ENCODE assay signal across 19 cellular contexts in the genomic region with DNA sequence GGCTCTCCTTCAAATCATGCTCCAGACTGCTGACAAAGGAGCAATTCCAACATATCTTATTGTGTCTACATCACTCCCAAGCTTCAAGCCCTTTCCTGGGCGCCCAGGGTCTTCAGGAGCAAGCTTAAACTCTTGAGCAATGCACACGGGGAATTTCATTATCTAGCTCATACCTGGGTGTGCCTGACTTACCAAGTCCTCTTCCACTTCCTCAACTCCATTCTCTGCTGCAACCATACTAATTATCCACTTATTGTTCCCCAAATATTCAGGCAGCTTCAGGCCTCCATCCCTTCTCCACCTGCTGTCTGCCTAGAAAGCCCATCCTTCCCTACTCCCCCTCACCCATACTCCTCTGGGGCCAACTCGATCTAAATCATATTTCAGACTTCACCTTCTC. TPM values are rescaled to one million over a fixed set of nuclear protein-coding genes. Genes with fewer than 3 reads are reported as not detected.
DNase-seq lines count a peak whose midpoint lies in the region; ATAC-seq and TF ChIP-seq lines count a peak whose summit lies in the region.
"Had no signal": no experiment of that assay in that cellular context is flagged by ENCODE, and none has a peak within 500 bp of the region (broad histone marks: within the 10 kb centered on the region; RNA-seq: fewer than 3 reads in every experiment).

No MANE protein-coding gene starts in this region.

- ATAC-seq in effector memory CD8-positive, alpha-beta T cell (replicated peaks): no peak
- ATAC-seq in gastrocnemius medialis: no peak
- ATAC-seq: HepG2 had no signal

- peaks cover 56 to 85% of the 10 kb centered on the region in 2 donors for H3K4me1 ChIP-seq in gastrocnemius medialis

- DNase-seq in SKM-1 (lab: John Stamatoyannopoulos, UW; ENCODE audit: unreplicated experiment): peak; percentile 24
- DNase-seq in SKM-1 treated with dmso at 0.1 percent for 144 hours (lab: John Stamatoyannopoulos, UW; ENCODE audit: unreplicated experiment): no peak
- peak; percentile 8 for DNase-seq in KBM-7
- DNase-seq in effector memory CD8-positive, alpha-beta T cell: no peak
- DNase-seq in gastrocnemius medialis: no peak
- DNase-seq in RKO (ENCODE audit: low spot score): no peak
- no peak for DNase-seq in stimulated activated CD4-positive, alpha-beta T cell treated with anti-CD3 and anti-CD28 coated beads, Interleukin-2, amount 100 ng/mL, for 24 hours
- no peak for DNase-seq in GF-D8 (lab: John Stamatoyannopoulos, UW)
- DNase-seq: AML-193; CD4-positive, alpha-beta memory T cell; GOT3; Karpas-422; MV-4-11; NCI-H1436 treated with DMSO at 0.1 percent for 48 hours; NCI-H2081; NCI-H345; RPMI8226; SW 1271 had no signal

- no peak for TF ChIP-seq CTCF in gastrocnemius medialis (IDR thresholded peaks at IDR 0.05 in 4 of 5, conservative IDR thresholded peaks at IDR 0.05 in 1 of 5)

- H3K36me3 ChIP-seq in gastrocnemius medialis: no peaks in the 10 kb centered on the region

- H3K4me1 Mint-ChIP-seq in effector memory CD8-positive, alpha-beta T cell (ENCODE audit: low read depth in 2 of 2): peaks cover 0 to 3% of the 10 kb centered on the region in 2 donors

- no peak overlapping the region for H3K4me3 ChIP-seq in gastrocnemius medialis

- no peaks in the 10 kb centered on the region for H3K9me3 Mint-ChIP-seq in effector memory CD8-positive, alpha-beta T cell
- H3K9me3 Mint-ChIP-seq: CD4-positive, alpha-beta memory T cell had no signal

- peak overlapping the region; percentile 11 to 52 for H3K27ac Mint-ChIP-seq in effector memory CD8-positive, alpha-beta T cell

- no peaks in the 10 kb centered on the region for H3K9me3 ChIP-seq in gastrocnemius medialis

- in situ Hi-C loops in KBM-7 (cut with MboI; ENCODE audit: low pct_unique_long_range_greater_than_20kb, low sequenced_read_pairs) (no loop called here), gastrocnemius medialis (cut with MboI; ENCODE audit: low sequenced_read_pairs in 4 of 4) (loop anchor here in 1 of 4 donors (10.0 kb wide), 1 partner anchor 49 kb away; a partner anchor contains a TSS)

- H3K36me3 Mint-ChIP-seq in effector memory CD8-positive, alpha-beta T cell (ENCODE audit: insufficient read depth): peaks cover 7% of the 10 kb centered on the region

- no peak overlapping the region for H3K4me3 Mint-ChIP-seq in effector memory CD8-positive, alpha-beta T cell
- H3K4me3 Mint-ChIP-seq: CD4-positive, alpha-beta memory T cell had no signal

- no peaks in the 10 kb centered on the region for H3K27me3 ChIP-seq in gastrocnemius medialis

- no peaks in the 10 kb centered on the region for H3K27me3 Mint-ChIP-seq in effector memory CD8-positive, alpha-beta T cell
- H3K27me3 Mint-ChIP-seq: CD4-positive, alpha-beta memory T cell had no signal

- intact Hi-C loops in gastrocnemius medialis (cut with DNase I; ENCODE audit: low total_unique reads): loop anchor here (10.0 kb wide), 1 partner anchor 1031 kb away; a partner anchor contains a TSS

- peak overlapping the region; percentile 89 to 99 (median 92) for H3K27ac ChIP-seq in gastrocnemius medialis

- TF ChIP-seq POLR2A in gastrocnemius medialis (IDR thresholded peaks at IDR 0.05): no peak

RNA-seq across cellular contexts. Expression of a gene that starts 50.7 kb away (rescaled TPM):
- total RNA-seq in gastrocnemius medialis: 10 to 100 TPM; 18.2 to 41.2 (median 26.0) TPM
- total RNA-seq: HepG2 had no signal

Comparison
In these comparisons a context has a peak if more than half of its experiments do, and no peak if none do; other contexts are left out.
1. DNase-seq: peak in SKM-1 (single experiment) and KBM-7 (single experiment); none in SKM-1 treated with dmso at 0.1 percent for 144 hours (single experiment), effector memory CD8-positive, alpha-beta T cell (0 of 3), gastrocnemius medialis (0 of 2), RKO (single experiment), stimulated activated CD4-positive, alpha-beta T cell treated with anti-CD3 and anti-CD28 coated beads, Interleukin-2, amount 100 ng/mL, for 24 hours (0 of 2) and GF-D8 (single experiment).